12 cellular contexts compared by ENCODE assay signal in genomic region chr1:80054129-80054528, GRCh38.
DNase-seq lines count a peak whose midpoint lies in the region; ATAC-seq and TF ChIP-seq lines count a peak whose summit lies in the region.
"Had no signal": no experiment of that assay in that cellular context is flagged by ENCODE, and none has a peak within 500 bp of the region (broad histone marks: within the 10 kb centered on the region; RNA-seq: fewer than 3 reads in every experiment).

No MANE protein-coding gene starts in this region.

- H3K4me1 Mint-ChIP-seq in activated T-helper 1 cell treated with anti-CD3 and anti-CD28 coated beads, Interleukin-12 subunit alpha, Interleukin-12 subunit beta, Interleukin-2, Interleukin-4 antibody, amounts not matched to agents 30 ng/mL and 10 ng/mL and 1 ng/mL, durations not matched to agents 14 hours and 24 hours and 36 hours (ENCODE audit: low read depth) = no peaks in the 10 kb centered on the region
- H3K4me1 Mint-ChIP-seq: activated T-helper 17 cell treated with anti-CD3 and anti-CD28 coated beads, Interleukin-2, amount 50 U/mL, for 72 hours had no signal

- ATAC-seq in PC-3 (peak; percentile 99), foreskin keratinocyte (peak; percentile 99), gastrocnemius medialis (no peak), omental fat pad (ENCODE audit: low FRiP score) (no peak)
- ATAC-seq: activated T-helper 17 cell treated with anti-CD3 and anti-CD28 coated beads, Interleukin-2, amount 50 U/mL, for 72 hours had no signal

- H3K4me3 Mint-ChIP-seq in activated T-helper 1 cell treated with anti-CD3 and anti-CD28 coated beads, Interleukin-12 subunit alpha, Interleukin-12 subunit beta, Interleukin-2, Interleukin-4 antibody, amounts not matched to agents 30 ng/mL and 10 ng/mL and 1 ng/mL, durations not matched to agents 14 hours and 24 hours and 36 hours = no peak overlapping the region
- H3K4me3 Mint-ChIP-seq: activated T-helper 17 cell treated with anti-CD3 and anti-CD28 coated beads, Interleukin-2, amount 50 U/mL, for 72 hours had no signal

- peaks cover 15% of the 10 kb centered on the region for H3K9me3 Mint-ChIP-seq in activated T-helper 1 cell treated with anti-CD3 and anti-CD28 coated beads, Interleukin-12 subunit alpha, Interleukin-12 subunit beta, Interleukin-2, Interleukin-4 antibody, amounts not matched to agents 30 ng/mL and 10 ng/mL and 1 ng/mL, durations not matched to agents 14 hours and 24 hours and 36 hours
- H3K9me3 Mint-ChIP-seq: activated T-helper 17 cell treated with anti-CD3 and anti-CD28 coated beads, Interleukin-2, amount 50 U/mL, for 72 hours had no signal

- TF ChIP-seq CTCF in PC-3 (conservative IDR thresholded peaks at IDR 0.05; ENCODE audit: low read depth, low read length) = no peak
- no peak for TF ChIP-seq CTCF in foreskin keratinocyte (conservative IDR thresholded peaks at IDR 0.05)
- TF ChIP-seq CTCF in gastrocnemius medialis (IDR thresholded peaks at IDR 0.05 in 4 of 5, conservative IDR thresholded peaks at IDR 0.05 in 1 of 5) = no peak
- TF ChIP-seq CTCF in omental fat pad (IDR thresholded peaks at IDR 0.05) = no peak

- H2AFZ ChIP-seq in PC-3 (ENCODE audit: low read length) = 0 out of 2 replicates have a peak overlapping the region, but pooled peaks have one; percentile 24

- H3K9me3 ChIP-seq in MG63 = no peaks in the 10 kb centered on the region
- H3K9me3 ChIP-seq in PC-3 (ENCODE audit: low read length) = no peaks in the 10 kb centered on the region
- no peaks in the 10 kb centered on the region for H3K9me3 ChIP-seq in gastrocnemius medialis

- H3K4me1 ChIP-seq in PC-3 (ENCODE audit: insufficient read depth, low read length) = peaks cover 12% of the 10 kb centered on the region
- H3K4me1 ChIP-seq in foreskin keratinocyte = peaks cover 8% of the 10 kb centered on the region
- no peaks in the 10 kb centered on the region for H3K4me1 ChIP-seq in gastrocnemius medialis
- H3K4me1 ChIP-seq: transverse colon had no signal

- CTCF ChIA-PET in PC-3 (lab: Charles Lee) = no interaction called here

- in situ Hi-C loops in gastrocnemius medialis (cut with MboI; ENCODE audit: low sequenced_read_pairs in 4 of 4) = no loop called here

- H3K4me3 ChIP-seq in MG63 (no peak overlapping the region), PC-3 (ENCODE audit: low read length) (no peak overlapping the region), gastrocnemius medialis (no peak overlapping the region)
- H3K4me3 ChIP-seq: skin epidermis, transverse colon had no signal

- POLR2A ChIA-PET in PC-3 (lab: Charles Lee; ENCODE audit: unreplicated experiment) = no interaction called here

- no peaks in the 10 kb centered on the region for H3K36me3 ChIP-seq in MG63
- H3K36me3 ChIP-seq in PC-3 (ENCODE audit: low read depth, low read length) = no peaks in the 10 kb centered on the region
- no peaks in the 10 kb centered on the region for H3K36me3 ChIP-seq in gastrocnemius medialis
- H3K36me3 ChIP-seq: transverse colon had no signal

- no peaks in the 10 kb centered on the region for H4K20me1 ChIP-seq in PC-3 (ENCODE audit: low read length)

- intact Hi-C loops in PC-3 (cut with micrococcal nuclease) (no loop called here), gastrocnemius medialis (cut with DNase I; ENCODE audit: low total_unique reads) (no loop called here)
- intact Hi-C loops in activated T-helper 1 cell treated with anti-CD3 and anti-CD28 coated beads, Interleukin-12 subunit alpha, Interleukin-12 subunit beta, Interleukin-2, Interleukin-4 antibody, amounts not matched to agents 30 ng/mL and 10 ng/mL and 1 ng/mL, durations not matched to agents 14 hours and 24 hours and 36 hours (cut with micrococcal nuclease) = no loop called here

- peak overlapping the region; percentile 44 for H3K4me2 ChIP-seq in PC-3 (ENCODE audit: low read length)

- H3K79me2 ChIP-seq in PC-3 (ENCODE audit: low read length) = no peaks in the 10 kb centered on the region

- no peak overlapping the region for H3K27ac Mint-ChIP-seq in activated T-helper 1 cell treated with anti-CD3 and anti-CD28 coated beads, Interleukin-12 subunit alpha, Interleukin-12 subunit beta, Interleukin-2, Interleukin-4 antibody, amounts not matched to agents 30 ng/mL and 10 ng/mL and 1 ng/mL, durations not matched to agents 14 hours and 24 hours and 36 hours
- H3K27ac Mint-ChIP-seq: activated T-helper 17 cell treated with anti-CD3 and anti-CD28 coated beads, Interleukin-2, amount 50 U/mL, for 72 hours had no signal

- no peak for TF ChIP-seq POLR2A in gastrocnemius medialis (IDR thresholded peaks at IDR 0.05)

- no peaks in the 10 kb centered on the region for H3K9me2 ChIP-seq in PC-3 (replicated peaks; ENCODE audit: low read length)

- H3K27me3 Mint-ChIP-seq in activated T-helper 1 cell treated with anti-CD3 and anti-CD28 coated beads, Interleukin-12 subunit alpha, Interleukin-12 subunit beta, Interleukin-2, Interleukin-4 antibody, amounts not matched to agents 30 ng/mL and 10 ng/mL and 1 ng/mL, durations not matched to agents 14 hours and 24 hours and 36 hours (ENCODE audit: insufficient read depth) = no peaks in the 10 kb centered on the region
- H3K27me3 Mint-ChIP-seq: activated T-helper 17 cell treated with anti-CD3 and anti-CD28 coated beads, Interleukin-2, amount 50 U/mL, for 72 hours had no signal

- no peaks in the 10 kb centered on the region for H3K27me3 ChIP-seq in MG63
- H3K27me3 ChIP-seq in PC-3 (ENCODE audit: low read length) = no peaks in the 10 kb centered on the region
- no peaks in the 10 kb centered on the region for H3K27me3 ChIP-seq in foreskin keratinocyte
- no peaks in the 10 kb centered on the region for H3K27me3 ChIP-seq in gastrocnemius medialis
- H3K27me3 ChIP-seq: transverse colon had no signal

- no peak overlapping the region for H3K9ac ChIP-seq in PC-3 (ENCODE audit: low read length)

- H3F3A ChIP-seq in PC-3 (ENCODE audit: low read length, unreplicated experiment) = no peaks in the 10 kb centered on the region

- no TSS peak for BruUV-seq in PC-3 (replicated peaks; lab: Mats Ljungman, UMichigan)

- DNase-seq in COLO668 (lab: John Stamatoyannopoulos, UW; ENCODE audit: unreplicated experiment) (peak; percentile 98), MG63 (peak; percentile 9), PC-3 (peak; percentile 98), foreskin keratinocyte (peak; percentile 97 to 98), gastrocnemius medialis (no peak), omental fat pad (ENCODE audit: low spot score) (no peak)
- no peak for DNase-seq in stimulated activated CD4-positive, alpha-beta T cell treated with anti-CD3 and anti-CD28 coated beads, Interleukin-1b, Interleukin-23, amount 100 ng/mL, for 48 hours
- no peak for DNase-seq in activated T-helper 1 cell treated with anti-CD3 and anti-CD28 coated beads, Interleukin-12 subunit alpha, Interleukin-12 subunit beta, Interleukin-2, Interleukin-4 antibody, amounts not matched to agents 30 ng/mL and 10 ng/mL and 1 ng/mL, durations not matched to agents 14 hours and 24 hours and 36 hours (ENCODE audit: low spot score)
- DNase-seq: GF-D8, transverse colon had no signal

- H3K36me3 Mint-ChIP-seq in activated T-helper 1 cell treated with anti-CD3 and anti-CD28 coated beads, Interleukin-12 subunit alpha, Interleukin-12 subunit beta, Interleukin-2, Interleukin-4 antibody, amounts not matched to agents 30 ng/mL and 10 ng/mL and 1 ng/mL, durations not matched to agents 14 hours and 24 hours and 36 hours (ENCODE audit: low read depth) = no peaks in the 10 kb centered on the region

- H3K27ac ChIP-seq in PC-3 (ENCODE audit: low read length) (peak overlapping the region; percentile 30; the same call in 1 of the 2 replicates), foreskin keratinocyte (peak overlapping the region; percentile 45), gastrocnemius medialis (no peak overlapping the region)
- H3K27ac ChIP-seq: skin epidermis, transverse colon had no signal

Comparison
In these comparisons a context has a peak if more than half of its experiments do, and no peak if none do; other contexts are left out.
1. DNase-seq: peak in COLO668 (single experiment), MG63 (single experiment), PC-3 (single experiment) and foreskin keratinocyte (2 of 2); none in gastrocnemius medialis (0 of 2), stimulated activated CD4-positive, alpha-beta T cell treated with anti-CD3 and anti-CD28 coated beads, Interleukin-1b, Interleukin-23, amount 100 ng/mL, for 48 hours (single experiment), activated T-helper 1 cell treated with anti-CD3 and anti-CD28 coated beads, Interleukin-12 subunit alpha, Interleukin-12 subunit beta, Interleukin-2, Interleukin-4 antibody, amounts not matched to agents 30 ng/mL and 10 ng/mL and 1 ng/mL, durations not matched to agents 14 hours and 24 hours and 36 hours (single experiment) and omental fat pad (single experiment).
2. ATAC-seq: peak in PC-3 (single experiment) and foreskin keratinocyte (single experiment); none in gastrocnemius medialis (0 of 2) and omental fat pad (single experiment).
3. H3K27ac ChIP-seq: peak in PC-3 (single experiment) and foreskin keratinocyte (single experiment); none in gastrocnemius medialis (0 of 4).